Comparison of ENCODE assay signal across 8 cellular contexts in the genomic region with DNA sequence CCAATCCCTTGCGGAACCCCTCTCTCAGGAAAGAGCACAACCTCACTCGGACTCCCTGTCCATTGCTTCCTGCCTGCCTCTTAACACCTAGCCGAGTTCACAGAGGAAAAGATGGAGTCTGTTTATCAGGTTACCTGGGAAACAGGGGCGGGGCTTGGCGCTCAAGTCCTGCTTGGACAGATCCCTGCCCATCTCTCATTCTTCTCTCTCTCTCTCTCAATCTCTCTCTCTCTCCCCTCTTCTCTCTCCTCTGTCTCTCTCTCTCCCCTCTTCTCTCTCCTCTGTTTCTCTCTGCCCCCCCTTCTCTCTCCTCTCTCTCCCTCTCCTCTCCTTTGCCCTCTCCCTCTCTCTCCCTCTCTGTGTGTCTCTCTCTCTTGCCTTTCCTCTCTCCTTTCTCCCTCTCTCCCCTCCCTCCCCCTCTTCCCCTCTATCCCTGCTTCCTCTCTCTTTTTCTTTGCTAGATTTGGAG. TPM values are rescaled to one million over a fixed set of nuclear protein-coding genes. Genes with fewer than 3 reads are reported as not detected.
A peak's percentile ranks its signal among the peaks of the same experiment; 100 is the strongest.
DNase-seq lines count a peak whose midpoint lies in the region; ATAC-seq and TF ChIP-seq lines count a peak whose summit lies in the region.

A gene with protein sequence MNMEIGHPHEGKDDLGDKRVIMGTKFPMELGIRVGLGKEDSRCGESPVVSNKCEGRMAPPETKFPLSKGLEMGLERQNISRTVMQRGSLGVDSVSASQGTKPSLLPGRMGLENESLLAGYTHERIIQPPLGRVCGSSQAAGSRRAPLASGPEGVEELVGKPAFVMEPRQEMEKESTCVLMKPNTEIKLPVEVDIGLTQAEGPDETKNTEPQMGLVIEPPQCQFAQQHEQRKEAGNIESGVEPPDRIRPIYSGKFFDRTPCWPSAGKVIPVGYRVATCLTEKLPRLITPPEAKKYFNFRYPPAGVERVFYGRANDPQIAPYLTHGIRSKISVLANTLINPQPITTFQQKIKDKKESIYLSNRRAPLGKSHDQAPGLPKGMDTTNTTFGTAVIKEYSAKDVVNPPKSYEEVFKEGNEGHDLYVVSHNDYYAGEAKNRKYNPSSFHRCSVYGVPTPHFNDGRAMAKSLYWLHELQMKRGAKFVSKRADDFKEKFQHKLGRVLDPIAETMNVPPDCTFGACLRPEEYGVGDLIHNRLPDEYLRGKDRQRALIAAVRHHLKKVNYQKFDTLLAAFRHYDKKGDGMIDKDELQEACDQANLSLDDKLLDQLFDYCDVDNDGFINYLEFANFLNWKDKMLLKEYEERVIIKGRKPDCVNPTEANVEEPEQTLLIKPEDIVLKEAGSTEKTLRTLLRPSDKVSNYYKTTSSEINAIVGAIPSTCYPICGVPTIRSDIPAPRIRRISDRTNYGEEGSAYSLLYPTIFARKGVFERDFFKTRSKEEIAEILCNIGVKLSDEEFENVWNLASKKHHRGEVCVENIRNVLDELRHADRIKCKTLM (minus strand): TSS at position 120 of the 469 bp plus-strand sequence. CDS start 199 bp downstream, outside the sequence.

- peak within 1 kb of the TSS in 1 of 5 experiments; percentile 6 for H3K27ac Mint-ChIP-seq in brain
- H3K27ac Mint-ChIP-seq in neural crest cell (ENCODE audit: unreplicated experiment) = peak within 1 kb of the TSS; percentile 75

- no peaks in the 10 kb centered on the region for H3K36me3 Mint-ChIP-seq in brain
- H3K36me3 Mint-ChIP-seq in neural crest cell (ENCODE audit: low read depth) = no peaks in the 10 kb centered on the region

- in situ Hi-C loops in GM13977 (cut with MboI; ENCODE audit: low pct_unique_long_range_greater_than_20kb, low sequenced_read_pairs, unreplicated experiment) = no loop called here

- TF ChIP-seq CTCF in brain (conservative IDR thresholded peaks at IDR 0.05) (no peak), neural crest cell (conservative IDR thresholded peaks at IDR 0.05) (no peak), GM13977 (IDR thresholded peaks at IDR 0.05; ENCODE audit: extremely low read depth, insufficient read depth, missing control alignments) (no peak)

- DNase-seq in DMS 273 (lab: John Stamatoyannopoulos, UW; ENCODE audit: unreplicated experiment) = peak; percentile 32
- no peak for DNase-seq in DMS 273 treated with DMSO at 0.1 percent for 48 hours (lab: John Stamatoyannopoulos, UW)
- peak; percentile 32 for DNase-seq in NCI-H2196 (lab: John Stamatoyannopoulos, UW; ENCODE audit: unreplicated experiment)
- peak; percentile 41 for DNase-seq in neural crest cell (ENCODE audit: low read depth, low spot score)
- no peak for DNase-seq in GM13977 (ENCODE audit: low spot score)

- ATAC-seq in GM21717 (IDR thresholded peaks at IDR 0.05; ENCODE audit: unreplicated experiment) (no peak), HG03571 (IDR thresholded peaks at IDR 0.05; ENCODE audit: unreplicated experiment) (no peak)

- H3K4me3 Mint-ChIP-seq in brain (peak within 1 kb of the TSS in 4 of 5 experiments; percentile 14 to 50 (median 23)), neural crest cell (peak within 1 kb of the TSS; percentile 2)

- H3K9me3 Mint-ChIP-seq in brain (no peaks in the 10 kb centered on the region), neural crest cell (no peaks in the 10 kb centered on the region)

- H3K4me1 Mint-ChIP-seq in brain (peaks cover 10% of the 10 kb centered on the region), neural crest cell (peaks cover 12% of the 10 kb centered on the region)

- H3K27me3 Mint-ChIP-seq in brain = peaks cover 9% of the 10 kb centered on the region
- peaks cover 4% of the 10 kb centered on the region for H3K27me3 Mint-ChIP-seq in neural crest cell (ENCODE audit: low read depth)

RNA-seq across cellular contexts. Expression of the gene that starts here (rescaled TPM):
- polyA plus RNA-seq in brain (ENCODE audit: insufficient read depth, low read depth, low replicate concordance) = 2.4 TPM
- total RNA-seq in neural crest cell = 1.2 and 3.0 TPM in 2 replicates

Comparison
In these comparisons a context has a peak if more than half of its experiments do, and no peak if none do; other contexts are left out.
1. DNase-seq: peak in DMS 273 (single experiment), NCI-H2196 (single experiment) and neural crest cell (single experiment); none in DMS 273 treated with DMSO at 0.1 percent for 48 hours (single experiment) and GM13977 (single experiment).